Comparison of ENCODE assay signal across 22 cellular contexts in genomic region chr10:69145864-69146263, GRCh38. TPM values are rescaled to one million over a fixed set of nuclear protein-coding genes. Genes with fewer than 3 reads are reported as not detected.
"Had no signal": no experiment of that assay in that cellular context is flagged by ENCODE, and none has a peak within 500 bp of the region (broad histone marks: within the 10 kb centered on the region; RNA-seq: fewer than 3 reads in every experiment).

No MANE protein-coding gene starts in this region.

- H3K9me3 ChIP-seq: colonic mucosa, esophagus muscularis mucosa, gastroesophageal sphincter, heart left ventricle, left lung, lower lobe of right lung, mucosa of descending colon had no signal

- H3K27me3 Mint-ChIP-seq: dendritic cell treated with granulocyte-macrophage colony-stimulating factor and Interleukin-4, amounts not matched to agents 40 ng/mL and 50 ng/mL, for 4 days had no signal

- ATAC-seq: foreskin keratinocyte, gastroesophageal sphincter, heart left ventricle, left lung, left ventricle myocardium superior, lower lobe of right lung, mucosa of descending colon had no signal

- H3K27me3 ChIP-seq: colonic mucosa, esophagus muscularis mucosa, foreskin keratinocyte, gastroesophageal sphincter, heart left ventricle, hepatocyte, left lung had no signal

- H3K9me3 Mint-ChIP-seq: dendritic cell treated with granulocyte-macrophage colony-stimulating factor and Interleukin-4, amounts not matched to agents 40 ng/mL and 50 ng/mL, for 4 days; immature natural killer cell had no signal

- H3K4me3 ChIP-seq: colonic mucosa, esophagus muscularis mucosa, gastroesophageal sphincter, heart left ventricle, hepatocyte, left lung, lower lobe of right lung, mucosa of descending colon had no signal

- H3K4me1 ChIP-seq: foreskin keratinocyte had no signal

- H2AFZ ChIP-seq: hepatocyte had no signal

- H3K4me1 Mint-ChIP-seq: mesothelial cell of epicardium had no signal

- DNase-seq: colonic mucosa; cortex of kidney; effector CD8-positive, alpha-beta T cell; foreskin keratinocyte; heart left ventricle; hypothalamus; immature natural killer cell; islet precursor cell; kidney; kidney glomerular epithelial cell; left lung; left ventricle myocardium superior; lower lobe of right lung; mesenchymal stem cell; mucosa of descending colon had no signal

- H3K4me2 ChIP-seq: hepatocyte had no signal

- H3K4me3 Mint-ChIP-seq: dendritic cell treated with granulocyte-macrophage colony-stimulating factor and Interleukin-4, amounts not matched to agents 40 ng/mL and 50 ng/mL, for 4 days; immature natural killer cell; mesothelial cell of epicardium had no signal

- FAIRE-seq: endothelial cell of umbilical vein, frontal cortex, kidney had no signal

- H3K27ac Mint-ChIP-seq: mesothelial cell of epicardium had no signal

- H3K27ac ChIP-seq: colonic mucosa, esophagus muscularis mucosa, foreskin keratinocyte, gastroesophageal sphincter, heart left ventricle, hepatocyte, left lung, lower lobe of right lung had no signal

- H3K36me3 ChIP-seq: colonic mucosa, lower lobe of right lung had no signal

RNA-seq across cellular contexts. Expression of gene SRGN, which starts 58.0 kb away (rescaled TPM):
- total RNA-seq: mesothelial cell of epicardium had no signal
